ENCODE assay signal across 7 cellular contexts in genomic region chr17:13958773-13959172, GRCh38.
"Had no signal": no experiment of that assay in that cellular context is flagged by ENCODE, and none has a peak within 500 bp of the region (broad histone marks: within the 10 kb centered on the region; RNA-seq: fewer than 3 reads in every experiment).

No MANE protein-coding gene starts in this region.

- DNase-seq: IMR-90, KBM-7, KG1 had no signal

- H3K4me3 ChIP-seq: K562 had no signal

- H3K27ac Mint-ChIP-seq: IgD-negative memory B cell had no signal

- H3K27me3 Mint-ChIP-seq: IgD-negative memory B cell had no signal

- H3K4me3 Mint-ChIP-seq: IgD-negative memory B cell had no signal

- H3K27ac ChIP-seq: HL-60 had no signal

- ATAC-seq: HepG2, K562 had no signal
